ENCODE assay signal across 20 cellular contexts in the genomic region with DNA sequence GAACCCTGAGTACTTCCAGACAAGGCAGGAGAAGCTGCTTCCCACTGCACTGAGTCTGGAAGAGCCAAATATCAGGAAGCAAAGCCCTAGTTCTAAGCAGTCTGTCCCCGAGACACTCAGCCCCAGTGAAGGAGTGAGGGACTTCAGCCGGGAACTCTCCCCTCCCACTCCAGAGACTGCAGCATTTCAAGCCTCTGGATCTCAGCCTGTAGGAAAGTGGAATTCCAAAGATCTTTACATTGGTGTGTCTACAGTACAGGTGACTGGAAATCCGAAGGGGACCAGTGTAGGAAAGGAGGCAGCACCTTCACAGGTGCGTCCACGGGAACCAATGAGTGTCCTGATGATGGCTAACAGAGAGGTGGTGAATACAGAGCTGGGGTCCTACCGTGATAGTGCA. TPM values are rescaled to one million over a fixed set of nuclear protein-coding genes. Genes with fewer than 3 reads are reported as not detected.
DNase-seq lines count a peak whose midpoint lies in the region; ATAC-seq, FAIRE-seq and TF ChIP-seq lines count a peak whose summit lies in the region.
"Had no signal": no experiment of that assay in that cellular context is flagged by ENCODE, and none has a peak within 500 bp of the region (broad histone marks: within the 10 kb centered on the region; RNA-seq: fewer than 3 reads in every experiment).

No MANE protein-coding gene starts in this region.

- intact Hi-C loops in lower lobe of right lung (cut with DNase I), result no loop called here
- intact Hi-C loops in upper lobe of right lung (cut with DNase I), result no loop called here

- H3K27me3 ChIP-seq in bronchial epithelial cell (ENCODE audit: control insufficient read depth, insufficient read depth, low read length), result no peaks in the 10 kb centered on the region
- H3K27me3 ChIP-seq in lower lobe of right lung (ENCODE audit: low read depth), result no peaks in the 10 kb centered on the region
- H3K27me3 ChIP-seq in upper lobe of right lung, result no peaks in the 10 kb centered on the region
- H3K27me3 ChIP-seq: BLaER1 treated with 17β-estradiol and CSF1 and Interleukin-3, amounts not matched to agents 10 nM and 100 nM had no signal

- peak; percentile 23 for FAIRE-seq in bronchial epithelial cell (lab: Jason Lieb, UNC)
- FAIRE-seq: A549, D721Med, G401.6, GM12891, GM19239 had no signal

- H3K27ac ChIP-seq in lower lobe of right lung, result no peak overlapping the region
- H3K27ac ChIP-seq in upper lobe of right lung, result no peak overlapping the region
- H3K27ac ChIP-seq: 22Rv1; A549; BLaER1 treated with 17β-estradiol and CSF1 and Interleukin-3, amounts not matched to agents 10 nM and 100 nM; C4-2B had no signal

- H3K36me3 ChIP-seq in bronchial epithelial cell (ENCODE audit: control insufficient read depth, insufficient read depth, low read length), result no peaks in the 10 kb centered on the region
- peaks cover 18% of the 10 kb centered on the region for H3K36me3 ChIP-seq in lower lobe of right lung
- H3K36me3 ChIP-seq in upper lobe of right lung, result peaks cover 11% of the 10 kb centered on the region

- no peak for DNase-seq in bronchial epithelial cell (ENCODE audit: low read depth)
- no peak for DNase-seq in lower lobe of right lung
- DNase-seq in upper lobe of right lung, result no peak
- DNase-seq: AML-193; Caco-2; Calu3; CD4-positive, alpha-beta T cell; CD8-positive, alpha-beta T cell; DMS79 treated with DMSO at 0.1 percent for 48 hours; GF-D8 had no signal

- H3K9me3 ChIP-seq in lower lobe of right lung (no peaks in the 10 kb centered on the region), upper lobe of right lung (no peaks in the 10 kb centered on the region)
- H3K9me3 ChIP-seq: A549, Caco-2 had no signal

- ATAC-seq in lower lobe of right lung (peak; percentile 58 to 71), upper lobe of right lung (peak; percentile 79), GM19351 (IDR thresholded peaks at IDR 0.05; ENCODE audit: unreplicated experiment) (no peak), HG03521 (IDR thresholded peaks at IDR 0.05; ENCODE audit: unreplicated experiment) (no peak)
- ATAC-seq: A549; CD8-positive, alpha-beta T cell had no signal

- TF ChIP-seq CTCF in bronchial epithelial cell (IDR thresholded peaks at IDR 0.05; ENCODE audit: insufficient read depth, low read length, severe bottlenecking) (no peak), lower lobe of right lung (IDR thresholded peaks at IDR 0.05) (no peak), upper lobe of right lung (IDR thresholded peaks at IDR 0.05) (no peak)

- H3K4me3 ChIP-seq in bronchial epithelial cell (ENCODE audit: low read depth, low read length), result no peak overlapping the region
- H3K4me3 ChIP-seq in lower lobe of right lung, result no peak overlapping the region
- H3K4me3 ChIP-seq in upper lobe of right lung, result no peak overlapping the region
- H3K4me3 ChIP-seq: A549; BLaER1 treated with 17β-estradiol and CSF1 and Interleukin-3, amounts not matched to agents 10 nM and 100 nM had no signal

- no peaks in the 10 kb centered on the region for H3K4me1 ChIP-seq in lower lobe of right lung
- no peaks in the 10 kb centered on the region for H3K4me1 ChIP-seq in upper lobe of right lung
- H3K4me1 ChIP-seq: A549, Caco-2 had no signal

RNA-seq across cellular contexts. Expression of a gene that starts 33.1 kb away (rescaled TPM):
- total RNA-seq in bronchial epithelial cell, result 50.2 and 51.3 TPM in 2 replicates
- 135 TPM for total RNA-seq in lower lobe of right lung
- 129 TPM for total RNA-seq in upper lobe of right lung

RNA-seq across cellular contexts. Expression of a gene that starts 46.0 kb away (rescaled TPM):
- total RNA-seq in bronchial epithelial cell, result 4.5 and 6.8 TPM in 2 replicates
- total RNA-seq in lower lobe of right lung, result 35.6 TPM
- total RNA-seq in upper lobe of right lung, result 47.1 TPM

Comparison
In these comparisons a context has a peak if more than half of its experiments do, and no peak if none do; other contexts are left out.
1. ATAC-seq: peak in lower lobe of right lung (2 of 2) and upper lobe of right lung (single experiment); none in GM19351 (single experiment) and HG03521 (single experiment).